ENCODE assay signal across 13 cellular contexts in genomic region chr3:126889276-126890201, GRCh38.
"Had no signal": no experiment of that assay in that cellular context is flagged by ENCODE, and none has a peak within 500 bp of the region (broad histone marks: within the 10 kb centered on the region; RNA-seq: fewer than 3 reads in every experiment).

No MANE protein-coding gene starts in this region.

- H3K4me3 ChIP-seq: adrenal gland, breast epithelium, tibial artery had no signal

- H3K36me3 Mint-ChIP-seq: activated naive CD4-positive, alpha-beta T cell treated with anti-CD3 and anti-CD28 coated beads, Interleukin-2, amount 50 U/mL, for 72 hours had no signal

- H3K9me3 Mint-ChIP-seq: activated naive CD4-positive, alpha-beta T cell treated with anti-CD3 and anti-CD28 coated beads, Interleukin-2, amount 50 U/mL, for 72 hours; naive thymus-derived CD8-positive, alpha-beta T cell; T-helper 1 cell treated with Interleukin-12 subunit alpha and Interleukin-12 subunit beta and Interleukin-4 antibody, amounts not matched to agents 30 μg/mL and 1 μg/mL, for 36 hours had no signal

- ATAC-seq: activated naive CD4-positive, alpha-beta T cell treated with anti-CD3 and anti-CD28 coated beads, Interleukin-2, amount 50 U/mL, for 72 hours; naive thymus-derived CD8-positive, alpha-beta T cell; stimulated activated naive CD8-positive, alpha-beta T cell treated with anti-CD3 and anti-CD28 coated beads, Interleukin-15, Interleukin-2, amounts not matched to agents 100 U/mL and 50 U/mL, for 24 hours had no signal

- H3K27me3 Mint-ChIP-seq: naive thymus-derived CD8-positive, alpha-beta T cell had no signal

- H3K27ac Mint-ChIP-seq: activated naive CD4-positive, alpha-beta T cell treated with anti-CD3 and anti-CD28 coated beads, Interleukin-2, amount 50 U/mL, for 72 hours; T-helper 1 cell treated with Interleukin-12 subunit alpha and Interleukin-12 subunit beta and Interleukin-4 antibody, amounts not matched to agents 30 μg/mL and 1 μg/mL, for 36 hours had no signal

- H3K27me3 ChIP-seq: adrenal gland, breast epithelium, tibial artery had no signal

- DNase-seq: activated CD4-positive, alpha-beta T cell treated with anti-CD3 and anti-CD28 coated beads, Interleukin-2, amount 50 U/mL, for 4 hours; activated gamma-delta T cell; adrenal gland; dermis blood vessel endothelial cell; effector memory CD4-positive, alpha-beta T cell; naive thymus-derived CD8-positive, alpha-beta T cell; stimulated activated CD4-positive, alpha-beta T cell treated with anti-CD3 and anti-CD28 coated beads, Interleukin-2, amount 100 ng/mL, for 24 hours; stimulated activated naive CD8-positive, alpha-beta T cell treated with anti-CD3 and anti-CD28 coated beads, Interleukin-15, Interleukin-2, amounts not matched to agents 100 U/mL and 50 U/mL, for 24 hours; substantia nigra had no signal

- H3K9me3 ChIP-seq: adrenal gland, breast epithelium, tibial artery had no signal

- H3K27ac ChIP-seq: adrenal gland, breast epithelium, tibial artery had no signal

- H3K36me3 ChIP-seq: adrenal gland, breast epithelium, tibial artery had no signal

- H3K4me3 Mint-ChIP-seq: naive thymus-derived CD8-positive, alpha-beta T cell; T-helper 1 cell treated with Interleukin-12 subunit alpha and Interleukin-12 subunit beta and Interleukin-4 antibody, amounts not matched to agents 30 μg/mL and 1 μg/mL, for 36 hours had no signal

- H3K4me1 ChIP-seq: breast epithelium, tibial artery had no signal
